Comparison of ENCODE assay signal across 22 cellular contexts in genomic region chr9:5402217-5402616, GRCh38. TPM values are rescaled to one million over a fixed set of nuclear protein-coding genes. Genes with fewer than 3 reads are reported as not detected.
DNase-seq lines count a peak whose midpoint lies in the region; ATAC-seq and TF ChIP-seq lines count a peak whose summit lies in the region.
"Had no signal": no experiment of that assay in that cellular context is flagged by ENCODE, and none has a peak within 500 bp of the region (broad histone marks: within the 10 kb centered on the region; RNA-seq: fewer than 3 reads in every experiment).

No MANE protein-coding gene starts in this region.

- CTCF ChIA-PET in OCI-LY7 (lab: Charles Lee; ENCODE audit: unreplicated experiment), result no interaction called here

- H3K9ac ChIP-seq in H9 (ENCODE audit: extremely low read depth, insufficient read length, low read length), result no peak overlapping the region

- H2BK5ac ChIP-seq in H9 (ENCODE audit: insufficient read length, low read length), result no peak overlapping the region

- no peak overlapping the region for H2BK15ac ChIP-seq in H9 (ENCODE audit: low read depth, low read length)

- no peak overlapping the region for H3K14ac ChIP-seq in H9 (ENCODE audit: insufficient read depth, low read length)

- DNase-seq in GDM1 (lab: John Stamatoyannopoulos, UW) (peak; percentile 25), H9 (no peak), OCI-LY7 (ENCODE audit: low spot score) (peak; percentile 4), memory B cell (ENCODE audit: low spot score in 2 of 2) (no peak), hypothalamus (lab: John Stamatoyannopoulos, UW) (no peak), NCI-H446 treated with DMSO at 0.1 percent for 48 hours (lab: John Stamatoyannopoulos, UW) (no peak)
- DNase-seq in activated CD8-positive, alpha-beta memory T cell treated with anti-CD3 and anti-CD28 coated beads, Interleukin-2, amount 50 U/mL, for 48 hours, result no peak
- DNase-seq: activated naive CD4-positive, alpha-beta T cell; adrenal gland; brain microvascular endothelial cell; colonic mucosa; DMS79 treated with DMSO at 0.1 percent for 48 hours; H7; left cardiac atrium; mesenchymal stem cell; naive thymus-derived CD4-positive, alpha-beta T cell; NCI-H187 treated with DMSO at 0.1 percent for 48 hours; SHP77; stimulated activated CD4-positive, alpha-beta T cell treated with anti-CD3 and anti-CD28 coated beads, Interleukin-2, amount 100 ng/mL, for 48 hours; stimulated activated naive CD8-positive, alpha-beta T cell treated with anti-CD3 and anti-CD28 coated beads, Interleukin-15, Interleukin-2, amounts not matched to agents 100 U/mL and 50 U/mL, for 24 hours; T-helper 1 cell had no signal

- POLR2A ChIA-PET in OCI-LY7 (lab: Charles Lee), result no interaction called here

- H2BK120ac ChIP-seq in H9 (ENCODE audit: low read depth, low read length, poor library complexity, severe bottlenecking), result no peak overlapping the region

- no peak overlapping the region for H3K4ac ChIP-seq in H9 (ENCODE audit: low read depth, low read length)

- no peaks in the 10 kb centered on the region for H3K79me1 ChIP-seq in H9 (ENCODE audit: insufficient read depth, low read depth, low read length, poor library complexity, severe bottlenecking)

- no peaks in the 10 kb centered on the region for H3K27me3 ChIP-seq in H9 (ENCODE audit: insufficient read depth, low read length)
- H3K27me3 ChIP-seq: adrenal gland, brain microvascular endothelial cell, colonic mucosa had no signal

- H3K9me3 ChIP-seq in H9 (ENCODE audit: control insufficient read depth, low read depth, low read length) (no peaks in the 10 kb centered on the region), OCI-LY7 (ENCODE audit: low read length) (0 out of 2 replicates have a peak, but pooled peaks cover 2% of the 10 kb centered on the region)
- H3K9me3 ChIP-seq: colonic mucosa had no signal

- no peak overlapping the region for H3K23ac ChIP-seq in H9 (ENCODE audit: insufficient read length, low read depth, low read length)

- H3T11ph ChIP-seq in H9 (ENCODE audit: low read length), result no peak overlapping the region

- H3K27ac ChIP-seq in H9 (ENCODE audit: insufficient read length, low read depth, low read length), result no peak overlapping the region
- H3K27ac ChIP-seq in OCI-LY7 (ENCODE audit: low read depth, low read length, poor library complexity, severe bottlenecking), result no peak overlapping the region
- H3K27ac ChIP-seq: adrenal gland, brain microvascular endothelial cell, colonic mucosa had no signal

- H3K4me3 ChIP-seq in OCI-LY7 (ENCODE audit: low read depth, low read length, poor library complexity, severe bottlenecking), result no peak overlapping the region
- H3K4me3 ChIP-seq: adrenal gland, colonic mucosa, K562 had no signal

- H4K8ac ChIP-seq in H9 (replicated peaks; ENCODE audit: insufficient read length, low read depth, low read length), result no peak overlapping the region

- H3K27ac Mint-ChIP-seq in H9 (no peak overlapping the region; a peak in 1 of 7 replicates), memory B cell (peak overlapping the region; percentile 68)

- no peak overlapping the region for H2BK20ac ChIP-seq in H9 (ENCODE audit: low read depth, low read length, poor library complexity, severe bottlenecking)

- H3K4me3 Mint-ChIP-seq in H9 (no peak overlapping the region), memory B cell (no peak overlapping the region)

- H2AK5ac ChIP-seq in H9 (ENCODE audit: insufficient read length, low read length), result no peak overlapping the region

- no peak overlapping the region for H3K4me2 ChIP-seq in H9 (ENCODE audit: insufficient read depth, insufficient read length, low read length)
- no peak overlapping the region for H3K4me2 ChIP-seq in OCI-LY7 (ENCODE audit: low read length)

- H3K36me3 ChIP-seq in OCI-LY7 (ENCODE audit: insufficient read depth, low read length), result no peaks in the 10 kb centered on the region
- H3K36me3 ChIP-seq: adrenal gland, brain microvascular endothelial cell, colonic mucosa had no signal

- H4K91ac ChIP-seq in H9 (ENCODE audit: insufficient read length, low read depth, low read length), result no peak overlapping the region

- H2BK12ac ChIP-seq in H9 (ENCODE audit: insufficient read length, low read depth, low read length), result no peak overlapping the region

- H3K36me3 Mint-ChIP-seq in H9 (ENCODE audit: insufficient read depth in 1 of 3, low read depth in 3 of 3) (peaks cover 5 to 15% (median 12%) of the 10 kb centered on the region in 3 experiments; a peak in 5 of 7 replicates), memory B cell (peaks cover 20% of the 10 kb centered on the region)

- no peak overlapping the region for H3K18ac ChIP-seq in H9 (ENCODE audit: insufficient read length, low read depth, low read length)

- H2AFZ ChIP-seq in H9 (ENCODE audit: low read length), result no peak overlapping the region
- no peak overlapping the region for H2AFZ ChIP-seq in OCI-LY7 (ENCODE audit: low read length)

- no TSS peak for BruUV-seq in OCI-LY7 (replicated peaks; lab: Mats Ljungman, UMichigan)

- H3K9me3 Mint-ChIP-seq in H9 (peaks cover 15 to 17% of the 10 kb centered on the region in 2 experiments), memory B cell (peaks cover 1% of the 10 kb centered on the region)

- no peaks in the 10 kb centered on the region for H4K20me1 ChIP-seq in H9 (ENCODE audit: control insufficient read depth, insufficient read depth, insufficient read length)
- no peaks in the 10 kb centered on the region for H4K20me1 ChIP-seq in OCI-LY7 (ENCODE audit: insufficient read depth, low read length)

- no peaks in the 10 kb centered on the region for H3K4me1 ChIP-seq in H9 (ENCODE audit: insufficient read depth, low read length)
- H3K4me1 ChIP-seq in OCI-LY7 (ENCODE audit: insufficient read depth, low read length, poor library complexity, severe bottlenecking), result no peaks in the 10 kb centered on the region
- H3K4me1 ChIP-seq: adrenal gland, colonic mucosa had no signal

- H3K4me1 Mint-ChIP-seq in H9 (peaks cover 2 to 5% of the 10 kb centered on the region in 2 experiments), memory B cell (peaks cover 19% of the 10 kb centered on the region)

- H3K56ac ChIP-seq in H9 (ENCODE audit: insufficient read length, low read depth, low read length), result no peak overlapping the region

- ATAC-seq in memory B cell (ENCODE audit: low read depth), result no peak
- ATAC-seq: K562; left cardiac atrium; naive thymus-derived CD4-positive, alpha-beta T cell; stimulated activated naive CD8-positive, alpha-beta T cell treated with anti-CD3 and anti-CD28 coated beads, Interleukin-15, Interleukin-2, amounts not matched to agents 100 U/mL and 50 U/mL, for 24 hours had no signal

- H3K27me3 Mint-ChIP-seq in H9 (ENCODE audit: low read depth) (no peaks in the 10 kb centered on the region), memory B cell (no peaks in the 10 kb centered on the region)
- H3K27me3 Mint-ChIP-seq: naive thymus-derived CD4-positive, alpha-beta T cell had no signal

- intact Hi-C loops in OCI-LY7 (cut with micrococcal nuclease; ENCODE audit: unreplicated experiment), result no loop called here

- H3K79me2 ChIP-seq in H9 (ENCODE audit: insufficient read depth, low read length), result no peaks in the 10 kb centered on the region
- no peaks in the 10 kb centered on the region for H3K79me2 ChIP-seq in OCI-LY7 (ENCODE audit: insufficient read depth, low read depth, low read length)

- peak; percentile 14; the same call in 1 of the 3 replicates for TF ChIP-seq CTCF in H9 (conservative IDR thresholded peaks at IDR 0.05)
- TF ChIP-seq CTCF in OCI-LY7 (conservative IDR thresholded peaks at IDR 0.05; ENCODE audit: low read length), result no peak; the same call in 1 of the 2 replicates

- H4K5ac ChIP-seq in H9 (ENCODE audit: insufficient read length, low read depth, low read length), result no peak overlapping the region

- no peaks in the 10 kb centered on the region for H3K9me2 ChIP-seq in OCI-LY7 (ENCODE audit: insufficient read depth, low read length)

- no peaks in the 10 kb centered on the region for H3K23me2 ChIP-seq in H9 (ENCODE audit: insufficient read length, low read depth, low read length, poor library complexity, severe bottlenecking)

RNA-seq across cellular contexts. Expression of gene PLGRKT, which starts 35.5 kb away (rescaled TPM):
- total RNA-seq in H9 (2021), result 19.6 and 22.6 TPM in 2 replicates
- 7.9 and 10.4 TPM in 2 replicates for total RNA-seq in OCI-LY7 (2014; rRNA removed; shearing (Covaris generic))
- 26.1 and 26.2 TPM in 2 replicates for total RNA-seq in OCI-LY7 (2022)

RNA-seq across cellular contexts. Expression of gene CD274, which starts 48.1 kb away (rescaled TPM):
- total RNA-seq in H9 (2021) (0.13 TPM in 1 of 2 replicates, not detected in the other), OCI-LY7 (2022) (0.15 and 1.2 TPM in 2 replicates)
- 0.57 and 4.3 TPM in 2 replicates for total RNA-seq in OCI-LY7 (2014; rRNA removed; shearing (Covaris generic))
- total RNA-seq: H7 had no signal

Comparison
In these comparisons a context has a peak if more than half of its experiments do, and no peak if none do; other contexts are left out.
1. DNase-seq: peak in GDM1 (single experiment) and OCI-LY7 (single experiment); none in H9 (single experiment), memory B cell (0 of 2), hypothalamus (0 of 51), NCI-H446 treated with DMSO at 0.1 percent for 48 hours (single experiment) and activated CD8-positive, alpha-beta memory T cell treated with anti-CD3 and anti-CD28 coated beads, Interleukin-2, amount 50 U/mL, for 48 hours (single experiment).